In the genomic region with DNA sequence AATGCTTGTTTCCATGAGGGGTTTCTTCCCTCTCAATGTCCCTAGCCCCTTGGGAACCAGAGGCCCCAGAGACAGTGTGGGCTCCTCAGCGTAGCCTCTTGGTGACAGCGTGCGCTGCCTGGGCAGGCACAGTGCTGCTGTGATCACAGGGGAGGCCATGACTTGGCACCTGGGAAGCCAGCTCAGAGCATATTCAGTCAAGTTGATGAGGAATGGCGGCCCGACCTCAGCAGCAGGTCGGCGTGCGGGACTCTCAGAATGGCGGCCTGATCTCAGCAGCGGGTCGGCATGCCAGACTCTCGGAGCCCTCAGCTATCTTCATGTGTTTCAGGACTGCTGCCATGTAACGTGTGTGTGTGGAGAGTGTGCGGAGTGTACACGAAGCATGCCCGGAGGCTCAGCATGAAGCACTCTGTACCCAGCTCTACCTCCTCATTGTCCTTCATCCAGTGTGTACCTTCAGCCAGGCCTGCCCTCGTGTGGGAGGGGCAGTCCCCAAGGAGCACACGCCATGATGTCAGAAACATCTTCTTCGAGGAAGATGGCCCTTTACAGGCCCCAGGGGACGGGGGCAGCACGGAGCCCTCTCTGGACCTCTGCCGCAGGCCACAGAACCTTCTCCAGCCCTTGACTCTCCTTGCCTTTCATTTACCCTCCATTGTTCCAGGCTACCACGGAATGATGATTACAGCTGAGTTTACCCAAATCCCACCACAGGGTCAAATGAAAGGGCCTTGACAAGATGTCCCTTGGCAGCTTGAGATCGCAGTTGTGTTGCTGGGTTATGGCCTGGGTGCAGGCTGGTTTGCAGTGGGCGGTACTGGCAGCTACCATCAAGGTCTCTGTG, we compare ENCODE assay signal across 2 cellular contexts.
TF ChIP-seq lines count a peak whose summit lies in the region.

No MANE protein-coding gene starts in this region.

TF ChIP-seq in A549, 52 proteins besides CTCF, POLR2A, EP300 and RAD21 (continued from another document):
- TF ChIP-seq, protein P1, sequence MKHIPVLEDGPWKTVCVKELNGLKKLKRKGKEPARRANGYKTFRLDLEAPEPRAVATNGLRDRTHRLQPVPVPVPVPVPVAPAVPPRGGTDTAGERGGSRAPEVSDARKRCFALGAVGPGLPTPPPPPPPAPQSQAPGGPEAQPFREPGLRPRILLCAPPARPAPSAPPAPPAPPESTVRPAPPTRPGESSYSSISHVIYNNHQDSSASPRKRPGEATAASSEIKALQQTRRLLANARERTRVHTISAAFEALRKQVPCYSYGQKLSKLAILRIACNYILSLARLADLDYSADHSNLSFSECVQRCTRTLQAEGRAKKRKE (CRISPR knock-in tag; IDR thresholded peaks at IDR 0.05; ENCODE audit: low read depth) = no peak
- TF ChIP-seq SREBF2 (IDR thresholded peaks at IDR 0.05) (no peak), KDM1A (IDR thresholded peaks at IDR 0.05; ENCODE audit: low read depth) (no peak), MYC (IDR thresholded peaks at IDR 0.05; ENCODE audit: borderline replicate concordance, low read length) (no peak), NPAS2 (CRISPR knock-in tag; IDR thresholded peaks at IDR 0.05; ENCODE audit: borderline replicate concordance) (no peak), FOSB (CRISPR knock-in tag; IDR thresholded peaks at IDR 0.05) (no peak), HOXB13 (CRISPR knock-in tag; IDR thresholded peaks at IDR 0.05; ENCODE audit: low read depth) (no peak), CHD4 (IDR thresholded peaks at IDR 0.05; ENCODE audit: borderline replicate concordance) (no peak), CBX8 (IDR thresholded peaks at IDR 0.05) (no peak), MAZ (IDR thresholded peaks at IDR 0.05; ENCODE audit: borderline replicate concordance, low read depth, low read length) (no peak), PHF8 (IDR thresholded peaks at IDR 0.05; ENCODE audit: borderline replicate concordance, low read depth) (no peak), HOXB5 (CRISPR knock-in tag; IDR thresholded peaks at IDR 0.05) (no peak), ZFP36 (IDR thresholded peaks at IDR 0.05; ENCODE audit: borderline replicate concordance, partially characterized antibody) (no peak), GATA3 (IDR thresholded peaks at IDR 0.05; ENCODE audit: borderline replicate concordance) (no peak), FOXS1 (CRISPR knock-in tag; IDR thresholded peaks at IDR 0.05) (no peak), TFCP2L1 (CRISPR knock-in tag; IDR thresholded peaks at IDR 0.05) (no peak)
- TF ChIP-seq, protein P2, sequence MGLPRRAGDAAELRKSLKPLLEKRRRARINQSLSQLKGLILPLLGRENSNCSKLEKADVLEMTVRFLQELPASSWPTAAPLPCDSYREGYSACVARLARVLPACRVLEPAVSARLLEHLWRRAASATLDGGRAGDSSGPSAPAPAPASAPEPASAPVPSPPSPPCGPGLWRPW (IDR thresholded peaks at IDR 0.05) = no peak
- TF ChIP-seq, protein P3, sequence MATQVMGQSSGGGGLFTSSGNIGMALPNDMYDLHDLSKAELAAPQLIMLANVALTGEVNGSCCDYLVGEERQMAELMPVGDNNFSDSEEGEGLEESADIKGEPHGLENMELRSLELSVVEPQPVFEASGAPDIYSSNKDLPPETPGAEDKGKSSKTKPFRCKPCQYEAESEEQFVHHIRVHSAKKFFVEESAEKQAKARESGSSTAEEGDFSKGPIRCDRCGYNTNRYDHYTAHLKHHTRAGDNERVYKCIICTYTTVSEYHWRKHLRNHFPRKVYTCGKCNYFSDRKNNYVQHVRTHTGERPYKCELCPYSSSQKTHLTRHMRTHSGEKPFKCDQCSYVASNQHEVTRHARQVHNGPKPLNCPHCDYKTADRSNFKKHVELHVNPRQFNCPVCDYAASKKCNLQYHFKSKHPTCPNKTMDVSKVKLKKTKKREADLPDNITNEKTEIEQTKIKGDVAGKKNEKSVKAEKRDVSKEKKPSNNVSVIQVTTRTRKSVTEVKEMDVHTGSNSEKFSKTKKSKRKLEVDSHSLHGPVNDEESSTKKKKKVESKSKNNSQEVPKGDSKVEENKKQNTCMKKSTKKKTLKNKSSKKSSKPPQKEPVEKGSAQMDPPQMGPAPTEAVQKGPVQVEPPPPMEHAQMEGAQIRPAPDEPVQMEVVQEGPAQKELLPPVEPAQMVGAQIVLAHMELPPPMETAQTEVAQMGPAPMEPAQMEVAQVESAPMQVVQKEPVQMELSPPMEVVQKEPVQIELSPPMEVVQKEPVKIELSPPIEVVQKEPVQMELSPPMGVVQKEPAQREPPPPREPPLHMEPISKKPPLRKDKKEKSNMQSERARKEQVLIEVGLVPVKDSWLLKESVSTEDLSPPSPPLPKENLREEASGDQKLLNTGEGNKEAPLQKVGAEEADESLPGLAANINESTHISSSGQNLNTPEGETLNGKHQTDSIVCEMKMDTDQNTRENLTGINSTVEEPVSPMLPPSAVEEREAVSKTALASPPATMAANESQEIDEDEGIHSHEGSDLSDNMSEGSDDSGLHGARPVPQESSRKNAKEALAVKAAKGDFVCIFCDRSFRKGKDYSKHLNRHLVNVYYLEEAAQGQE (IDR thresholded peaks at IDR 0.05) = no peak

TF ChIP-seq in HEK293, 187 proteins besides CTCF, POLR2A, EP300 and RAD21 (continued from another document):
- TF ChIP-seq, protein P4, sequence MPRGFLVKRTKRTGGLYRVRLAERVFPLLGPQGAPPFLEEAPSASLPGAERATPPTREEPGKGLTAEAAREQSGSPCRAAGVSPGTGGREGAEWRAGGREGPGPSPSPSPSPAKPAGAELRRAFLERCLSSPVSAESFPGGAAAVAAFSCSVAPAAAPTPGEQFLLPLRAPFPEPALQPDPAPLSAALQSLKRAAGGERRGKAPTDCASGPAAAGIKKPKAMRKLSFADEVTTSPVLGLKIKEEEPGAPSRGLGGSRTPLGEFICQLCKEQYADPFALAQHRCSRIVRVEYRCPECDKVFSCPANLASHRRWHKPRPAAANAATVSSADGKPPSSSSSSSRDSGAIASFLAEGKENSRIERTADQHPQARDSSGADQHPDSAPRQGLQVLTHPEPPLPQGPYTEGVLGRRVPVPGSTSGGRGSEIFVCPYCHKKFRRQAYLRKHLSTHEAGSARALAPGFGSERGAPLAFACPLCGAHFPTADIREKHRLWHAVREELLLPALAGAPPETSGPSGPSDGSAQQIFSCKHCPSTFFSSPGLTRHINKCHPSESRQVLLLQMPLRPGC (tag by site-specific recombination; IDR thresholded peaks at IDR 0.05) = no peak
- no peak for TF ChIP-seq ZNF146 (tag by site-specific recombination; IDR thresholded peaks at IDR 0.05)
- TF ChIP-seq ZNF624 (tag by site-specific recombination; IDR thresholded peaks at IDR 0.05) = no peak
- TF ChIP-seq GLI2 (tag by site-specific recombination; IDR thresholded peaks at IDR 0.05; ENCODE audit: borderline replicate concordance, low read depth) = no peak
- TF ChIP-seq ZNF391 (tag by site-specific recombination; IDR thresholded peaks at IDR 0.05; ENCODE audit: borderline replicate concordance, low read depth) = peak; percentile 97; the same call in 1 of the 2 replicates
